8 cellular contexts compared by ENCODE assay signal in the genomic region with DNA sequence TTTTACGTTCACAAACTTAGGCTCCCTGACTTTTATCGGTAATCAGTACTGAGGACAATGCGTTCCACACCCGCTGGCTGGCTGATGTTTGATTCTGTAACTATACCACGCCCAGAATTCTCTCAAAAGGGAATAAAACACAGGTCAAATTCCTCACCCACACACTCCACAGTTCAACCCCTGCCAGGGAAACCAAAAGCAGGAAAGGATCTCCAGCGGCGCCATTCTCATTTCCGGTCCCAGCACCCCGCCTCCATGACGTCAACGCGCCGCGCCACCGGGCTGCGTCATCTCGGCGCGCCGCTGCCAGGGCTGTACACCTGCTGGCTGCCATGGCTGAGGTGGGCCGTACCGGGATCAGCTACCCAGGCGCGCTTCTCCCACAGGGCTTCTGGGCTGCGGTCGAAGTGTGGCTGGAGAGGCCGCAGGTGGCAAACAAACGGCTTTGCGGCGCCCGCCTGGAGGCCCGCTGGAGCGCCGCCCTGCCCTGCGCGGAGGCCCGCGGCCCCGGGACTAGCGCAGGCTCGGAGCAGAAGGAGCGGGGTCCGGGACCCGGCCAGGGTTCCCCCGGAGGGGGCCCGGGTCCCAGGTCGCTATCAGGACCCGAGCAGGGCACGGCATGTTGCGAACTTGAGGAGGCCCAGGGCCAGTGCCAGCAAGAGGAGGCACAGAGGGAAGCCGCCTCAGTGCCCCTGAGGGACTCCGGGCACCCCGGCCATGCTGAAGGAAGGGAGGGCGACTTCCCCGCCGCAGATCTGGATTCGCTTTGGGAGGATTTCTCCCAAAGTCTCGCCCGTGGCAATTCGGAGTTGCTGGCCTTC. TPM values are rescaled to one million over a fixed set of nuclear protein-coding genes. Genes with fewer than 3 reads are reported as not detected.
DNase-seq lines count a peak whose midpoint lies in the region; ATAC-seq, FAIRE-seq and TF ChIP-seq lines count a peak whose summit lies in the region.

A gene (minus strand): TSS at position 233 of the 821 bp plus-strand sequence. CDS start 24,202 bp downstream, outside the sequence.
A gene with protein sequence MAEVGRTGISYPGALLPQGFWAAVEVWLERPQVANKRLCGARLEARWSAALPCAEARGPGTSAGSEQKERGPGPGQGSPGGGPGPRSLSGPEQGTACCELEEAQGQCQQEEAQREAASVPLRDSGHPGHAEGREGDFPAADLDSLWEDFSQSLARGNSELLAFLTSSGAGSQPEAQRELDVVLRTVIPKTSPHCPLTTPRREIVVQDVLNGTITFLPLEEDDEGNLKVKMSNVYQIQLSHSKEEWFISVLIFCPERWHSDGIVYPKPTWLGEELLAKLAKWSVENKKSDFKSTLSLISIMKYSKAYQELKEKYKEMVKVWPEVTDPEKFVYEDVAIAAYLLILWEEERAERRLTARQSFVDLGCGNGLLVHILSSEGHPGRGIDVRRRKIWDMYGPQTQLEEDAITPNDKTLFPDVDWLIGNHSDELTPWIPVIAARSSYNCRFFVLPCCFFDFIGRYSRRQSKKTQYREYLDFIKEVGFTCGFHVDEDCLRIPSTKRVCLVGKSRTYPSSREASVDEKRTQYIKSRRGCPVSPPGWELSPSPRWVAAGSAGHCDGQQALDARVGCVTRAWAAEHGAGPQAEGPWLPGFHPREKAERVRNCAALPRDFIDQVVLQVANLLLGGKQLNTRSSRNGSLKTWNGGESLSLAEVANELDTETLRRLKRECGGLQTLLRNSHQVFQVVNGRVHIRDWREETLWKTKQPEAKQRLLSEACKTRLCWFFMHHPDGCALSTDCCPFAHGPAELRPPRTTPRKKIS (plus strand): TSS at position 287 of the 821 bp plus-strand sequence. CDS start 46 bp downstream, at position 333.

- TF ChIP-seq CTCF in kidney (IDR thresholded peaks at IDR 0.05; ENCODE audit: borderline replicate concordance, extremely low read depth, insufficient read depth) = no peak

- H3K9me3 ChIP-seq in kidney (ENCODE audit: control insufficient read depth in 1 of 2, low read length in 2 of 2) = no peaks in the 10 kb centered on the region

- peak within 1 kb of the TSS; percentile 85 to 100 for H3K4me3 ChIP-seq in kidney (ENCODE audit: low read length in 2 of 2)

- peak within 1 kb of the TSS; percentile 92 to 98 for H3K27ac ChIP-seq in kidney (ENCODE audit: low read depth in 2 of 2, low read length in 2 of 2)

- intact Hi-C loops in kidney (cut with DNase I) = no loop called here

- H3K9ac ChIP-seq in kidney (ENCODE audit: low read length in 2 of 2) = peak within 1 kb of the TSS; percentile 85 to 92

- no peaks in the 10 kb centered on the region for H3K36me3 ChIP-seq in kidney (ENCODE audit: control insufficient read depth in 1 of 2, insufficient read depth in 2 of 2, low read length in 2 of 2)

- H3K4me1 ChIP-seq in kidney (ENCODE audit: control insufficient read depth in 1 of 2, insufficient read depth in 1 of 2, low read depth in 1 of 2, low read length in 2 of 2) = peaks cover 5 to 25% of the 10 kb centered on the region in 2 donors

- ATAC-seq in GM19025 (IDR thresholded peaks at IDR 0.05; ENCODE audit: low read depth, unreplicated experiment) (peak; percentile 83), HG03354 (IDR thresholded peaks at IDR 0.05; ENCODE audit: poor library complexity, severe bottlenecking, unreplicated experiment) (peak; percentile 90)

- no peak for FAIRE-seq in kidney (lab: Jason Lieb, UNC)

- DNase-seq in AML-193 (lab: John Stamatoyannopoulos, UW) (peak; percentile 50 to 54), NCI-H510A (lab: John Stamatoyannopoulos, UW) (peak; percentile 22), cerebellum (ENCODE audit: low spot score) (peak; percentile 92), kidney (peak; percentile 96)
- DNase-seq in activated CD4-positive, alpha-beta T cell treated with anti-CD3 and anti-CD28 coated beads for 24 hours (ENCODE audit: low read depth in 2 of 2) = peak; percentile 91 to 94
- DNase-seq in stimulated activated CD4-positive, alpha-beta T cell treated with anti-CD3 and anti-CD28 coated beads, Interleukin-15, amount 100 ng/mL, for 1 hour (ENCODE audit: low read depth in 1 of 2, low spot score in 1 of 2) = peak; percentile 93 to 98

RNA-seq across cellular contexts. Expression of the first gene that starts in this region (rescaled TPM):
- 28.6 TPM for total RNA-seq in cerebellum
- total RNA-seq in kidney = 21.7 TPM
- 10.1 TPM for polyA plus RNA-seq in kidney (ENCODE audit: insufficient read depth, low read depth, low replicate concordance)

RNA-seq across cellular contexts. Expression of the second gene that starts in this region (rescaled TPM):
- total RNA-seq in cerebellum = 27.8 TPM
- 20.1 TPM for total RNA-seq in kidney
- 5.1 TPM for polyA plus RNA-seq in kidney (ENCODE audit: insufficient read depth, low read depth, low replicate concordance)

Comparison
In these comparisons a context has a peak if more than half of its experiments do, and no peak if none do; other contexts are left out.
1. Peak in every context shown above with its lines: DNase-seq, ATAC-seq, H3K4me3 ChIP-seq and H3K27ac ChIP-seq.
2. DNase-seq: peak in every context shown above with its lines; median percentile 96 in kidney; 96 in stimulated activated CD4-positive, alpha-beta T cell treated with anti-CD3 and anti-CD28 coated beads, Interleukin-15, amount 100 ng/mL, for 1 hour; 92 in activated CD4-positive, alpha-beta T cell treated with anti-CD3 and anti-CD28 coated beads for 24 hours; 92 in cerebellum; 52 in AML-193; 22 in NCI-H510A.